Comparison of ENCODE assay signal across 15 cellular contexts in genomic region chr2:47735912-47736311, GRCh38.
"Had no signal": no experiment of that assay in that cellular context is flagged by ENCODE, and none has a peak within 500 bp of the region (broad histone marks: within the 10 kb centered on the region; RNA-seq: fewer than 3 reads in every experiment).

No MANE protein-coding gene starts in this region.

- H3K9me3 ChIP-seq: breast epithelium, lower lobe of right lung, stomach, thoracic aorta had no signal

- DNase-seq: activated CD4-positive, alpha-beta memory T cell treated with anti-CD3 and anti-CD28 coated beads, Interleukin-2, amount 10 ng/mL, durations not matched to agents 7 days and 5 days; activated CD8-positive, alpha-beta memory T cell treated with anti-CD3 and anti-CD28 coated beads, Interleukin-2, amount 50 U/mL, for 4 hours; activated gamma-delta T cell treated with Interleukin-2 at 50 U/mL for 16 hours; activated naive CD8-positive, alpha-beta T cell treated with anti-CD3 and anti-CD28 coated beads for 36 hours; activated T-cell treated with anti-CD3 and anti-CD28 coated beads, Interleukin-2, amount 50 U/mL, for 72 hours; immature natural killer cell; lower lobe of right lung; midbrain; retina; stimulated activated CD4-positive, alpha-beta T cell treated with anti-CD3 and anti-CD28 coated beads, Interleukin-15, amount 100 ng/mL, for 24 hours; stimulated activated CD4-positive, alpha-beta T cell treated with anti-CD3 and anti-CD28 coated beads, Interleukin-4, amount 100 ng/mL, for 24 hours; stomach had no signal

- H3K9me3 Mint-ChIP-seq: activated CD4-positive, alpha-beta memory T cell treated with anti-CD3 and anti-CD28 coated beads, Interleukin-2, amount 10 ng/mL, durations not matched to agents 7 days and 5 days; activated naive CD8-positive, alpha-beta T cell treated with anti-CD3 and anti-CD28 coated beads for 36 hours; activated T-cell treated with anti-CD3 and anti-CD28 coated beads, Interleukin-2, amount 50 U/mL, for 72 hours; immature natural killer cell had no signal

- H3K27me3 Mint-ChIP-seq: activated naive CD8-positive, alpha-beta T cell treated with anti-CD3 and anti-CD28 coated beads for 36 hours had no signal

- H3K4me1 ChIP-seq: breast epithelium, lower lobe of right lung, parathyroid adenoma, stomach had no signal

- H3K4me3 ChIP-seq: breast epithelium, lower lobe of right lung, stomach, thoracic aorta had no signal

- ATAC-seq: activated T-cell treated with anti-CD3 and anti-CD28 coated beads, Interleukin-2, amount 50 U/mL, for 72 hours; lower lobe of right lung had no signal

- H3K4me3 Mint-ChIP-seq: activated CD4-positive, alpha-beta memory T cell treated with anti-CD3 and anti-CD28 coated beads, Interleukin-2, amount 10 ng/mL, durations not matched to agents 7 days and 5 days; activated naive CD8-positive, alpha-beta T cell treated with anti-CD3 and anti-CD28 coated beads for 36 hours; activated T-cell treated with anti-CD3 and anti-CD28 coated beads, Interleukin-2, amount 50 U/mL, for 72 hours; immature natural killer cell had no signal

- H3K9ac ChIP-seq: parathyroid adenoma had no signal

- H3K36me3 Mint-ChIP-seq: activated naive CD8-positive, alpha-beta T cell treated with anti-CD3 and anti-CD28 coated beads for 36 hours; immature natural killer cell had no signal

- H3K4me1 Mint-ChIP-seq: activated CD4-positive, alpha-beta memory T cell treated with anti-CD3 and anti-CD28 coated beads, Interleukin-2, amount 10 ng/mL, durations not matched to agents 7 days and 5 days; activated naive CD8-positive, alpha-beta T cell treated with anti-CD3 and anti-CD28 coated beads for 36 hours; immature natural killer cell had no signal

- H3K27me3 ChIP-seq: breast epithelium, stomach had no signal

- H3K27ac Mint-ChIP-seq: activated CD4-positive, alpha-beta memory T cell treated with anti-CD3 and anti-CD28 coated beads, Interleukin-2, amount 10 ng/mL, durations not matched to agents 7 days and 5 days; activated naive CD8-positive, alpha-beta T cell treated with anti-CD3 and anti-CD28 coated beads for 36 hours; activated T-cell treated with anti-CD3 and anti-CD28 coated beads, Interleukin-2, amount 50 U/mL, for 72 hours; immature natural killer cell had no signal

- H3K36me3 ChIP-seq: breast epithelium, lower lobe of right lung, stomach, thoracic aorta had no signal

- H3K27ac ChIP-seq: breast epithelium, lower lobe of right lung, parathyroid adenoma, stomach, thoracic aorta had no signal
